In genomic region chr16:88770459-88771293, GRCh38 we compare ENCODE assay signal across 1 cellular context.
TF ChIP-seq lines count a peak whose summit lies in the region.

No MANE protein-coding gene starts in this region.

TF ChIP-seq in H1, 55 proteins besides CTCF, POLR2A, EP300 and RAD21 (continued from another document):
- TF ChIP-seq, protein P1, sequence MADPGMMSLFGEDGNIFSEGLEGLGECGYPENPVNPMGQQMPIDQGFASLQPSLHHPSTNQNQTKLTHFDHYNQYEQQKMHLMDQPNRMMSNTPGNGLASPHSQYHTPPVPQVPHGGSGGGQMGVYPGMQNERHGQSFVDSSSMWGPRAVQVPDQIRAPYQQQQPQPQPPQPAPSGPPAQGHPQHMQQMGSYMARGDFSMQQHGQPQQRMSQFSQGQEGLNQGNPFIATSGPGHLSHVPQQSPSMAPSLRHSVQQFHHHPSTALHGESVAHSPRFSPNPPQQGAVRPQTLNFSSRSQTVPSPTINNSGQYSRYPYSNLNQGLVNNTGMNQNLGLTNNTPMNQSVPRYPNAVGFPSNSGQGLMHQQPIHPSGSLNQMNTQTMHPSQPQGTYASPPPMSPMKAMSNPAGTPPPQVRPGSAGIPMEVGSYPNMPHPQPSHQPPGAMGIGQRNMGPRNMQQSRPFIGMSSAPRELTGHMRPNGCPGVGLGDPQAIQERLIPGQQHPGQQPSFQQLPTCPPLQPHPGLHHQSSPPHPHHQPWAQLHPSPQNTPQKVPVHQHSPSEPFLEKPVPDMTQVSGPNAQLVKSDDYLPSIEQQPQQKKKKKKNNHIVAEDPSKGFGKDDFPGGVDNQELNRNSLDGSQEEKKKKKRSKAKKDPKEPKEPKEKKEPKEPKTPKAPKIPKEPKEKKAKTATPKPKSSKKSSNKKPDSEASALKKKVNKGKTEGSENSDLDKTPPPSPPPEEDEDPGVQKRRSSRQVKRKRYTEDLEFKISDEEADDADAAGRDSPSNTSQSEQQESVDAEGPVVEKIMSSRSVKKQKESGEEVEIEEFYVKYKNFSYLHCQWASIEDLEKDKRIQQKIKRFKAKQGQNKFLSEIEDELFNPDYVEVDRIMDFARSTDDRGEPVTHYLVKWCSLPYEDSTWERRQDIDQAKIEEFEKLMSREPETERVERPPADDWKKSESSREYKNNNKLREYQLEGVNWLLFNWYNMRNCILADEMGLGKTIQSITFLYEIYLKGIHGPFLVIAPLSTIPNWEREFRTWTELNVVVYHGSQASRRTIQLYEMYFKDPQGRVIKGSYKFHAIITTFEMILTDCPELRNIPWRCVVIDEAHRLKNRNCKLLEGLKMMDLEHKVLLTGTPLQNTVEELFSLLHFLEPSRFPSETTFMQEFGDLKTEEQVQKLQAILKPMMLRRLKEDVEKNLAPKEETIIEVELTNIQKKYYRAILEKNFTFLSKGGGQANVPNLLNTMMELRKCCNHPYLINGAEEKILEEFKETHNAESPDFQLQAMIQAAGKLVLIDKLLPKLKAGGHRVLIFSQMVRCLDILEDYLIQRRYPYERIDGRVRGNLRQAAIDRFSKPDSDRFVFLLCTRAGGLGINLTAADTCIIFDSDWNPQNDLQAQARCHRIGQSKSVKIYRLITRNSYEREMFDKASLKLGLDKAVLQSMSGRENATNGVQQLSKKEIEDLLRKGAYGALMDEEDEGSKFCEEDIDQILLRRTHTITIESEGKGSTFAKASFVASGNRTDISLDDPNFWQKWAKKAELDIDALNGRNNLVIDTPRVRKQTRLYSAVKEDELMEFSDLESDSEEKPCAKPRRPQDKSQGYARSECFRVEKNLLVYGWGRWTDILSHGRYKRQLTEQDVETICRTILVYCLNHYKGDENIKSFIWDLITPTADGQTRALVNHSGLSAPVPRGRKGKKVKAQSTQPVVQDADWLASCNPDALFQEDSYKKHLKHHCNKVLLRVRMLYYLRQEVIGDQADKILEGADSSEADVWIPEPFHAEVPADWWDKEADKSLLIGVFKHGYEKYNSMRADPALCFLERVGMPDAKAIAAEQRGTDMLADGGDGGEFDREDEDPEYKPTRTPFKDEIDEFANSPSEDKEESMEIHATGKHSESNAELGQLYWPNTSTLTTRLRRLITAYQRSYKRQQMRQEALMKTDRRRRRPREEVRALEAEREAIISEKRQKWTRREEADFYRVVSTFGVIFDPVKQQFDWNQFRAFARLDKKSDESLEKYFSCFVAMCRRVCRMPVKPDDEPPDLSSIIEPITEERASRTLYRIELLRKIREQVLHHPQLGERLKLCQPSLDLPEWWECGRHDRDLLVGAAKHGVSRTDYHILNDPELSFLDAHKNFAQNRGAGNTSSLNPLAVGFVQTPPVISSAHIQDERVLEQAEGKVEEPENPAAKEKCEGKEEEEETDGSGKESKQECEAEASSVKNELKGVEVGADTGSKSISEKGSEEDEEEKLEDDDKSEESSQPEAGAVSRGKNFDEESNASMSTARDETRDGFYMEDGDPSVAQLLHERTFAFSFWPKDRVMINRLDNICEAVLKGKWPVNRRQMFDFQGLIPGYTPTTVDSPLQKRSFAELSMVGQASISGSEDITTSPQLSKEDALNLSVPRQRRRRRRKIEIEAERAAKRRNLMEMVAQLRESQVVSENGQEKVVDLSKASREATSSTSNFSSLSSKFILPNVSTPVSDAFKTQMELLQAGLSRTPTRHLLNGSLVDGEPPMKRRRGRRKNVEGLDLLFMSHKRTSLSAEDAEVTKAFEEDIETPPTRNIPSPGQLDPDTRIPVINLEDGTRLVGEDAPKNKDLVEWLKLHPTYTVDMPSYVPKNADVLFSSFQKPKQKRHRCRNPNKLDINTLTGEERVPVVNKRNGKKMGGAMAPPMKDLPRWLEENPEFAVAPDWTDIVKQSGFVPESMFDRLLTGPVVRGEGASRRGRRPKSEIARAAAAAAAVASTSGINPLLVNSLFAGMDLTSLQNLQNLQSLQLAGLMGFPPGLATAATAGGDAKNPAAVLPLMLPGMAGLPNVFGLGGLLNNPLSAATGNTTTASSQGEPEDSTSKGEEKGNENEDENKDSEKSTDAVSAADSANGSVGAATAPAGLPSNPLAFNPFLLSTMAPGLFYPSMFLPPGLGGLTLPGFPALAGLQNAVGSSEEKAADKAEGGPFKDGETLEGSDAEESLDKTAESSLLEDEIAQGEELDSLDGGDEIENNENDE (IDR thresholded peaks at IDR 0.05; ENCODE audit: insufficient replicate concordance, low read length), result no peak
- no peak for TF ChIP-seq CBX8 (IDR thresholded peaks at IDR 0.05; ENCODE audit: borderline replicate concordance, low read depth, low read length)
- TF ChIP-seq, protein P2, sequence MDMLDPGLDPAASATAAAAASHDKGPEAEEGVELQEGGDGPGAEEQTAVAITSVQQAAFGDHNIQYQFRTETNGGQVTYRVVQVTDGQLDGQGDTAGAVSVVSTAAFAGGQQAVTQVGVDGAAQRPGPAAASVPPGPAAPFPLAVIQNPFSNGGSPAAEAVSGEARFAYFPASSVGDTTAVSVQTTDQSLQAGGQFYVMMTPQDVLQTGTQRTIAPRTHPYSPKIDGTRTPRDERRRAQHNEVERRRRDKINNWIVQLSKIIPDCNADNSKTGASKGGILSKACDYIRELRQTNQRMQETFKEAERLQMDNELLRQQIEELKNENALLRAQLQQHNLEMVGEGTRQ (IDR thresholded peaks at IDR 0.05; ENCODE audit: low read length), result 0 out of 2 replicates have a peak, but pooled peaks have one; percentile 8
- 0 out of 2 replicates have a peak, but pooled peaks have one; percentile 4 for TF ChIP-seq GABPA (IDR thresholded peaks at IDR 0.05; ENCODE audit: borderline replicate concordance, insufficient read depth, low read length)
TF ChIP-seq in H1: peak in this region for 4.
